ENCODE assay signal across 34 cellular contexts in the genomic region with DNA sequence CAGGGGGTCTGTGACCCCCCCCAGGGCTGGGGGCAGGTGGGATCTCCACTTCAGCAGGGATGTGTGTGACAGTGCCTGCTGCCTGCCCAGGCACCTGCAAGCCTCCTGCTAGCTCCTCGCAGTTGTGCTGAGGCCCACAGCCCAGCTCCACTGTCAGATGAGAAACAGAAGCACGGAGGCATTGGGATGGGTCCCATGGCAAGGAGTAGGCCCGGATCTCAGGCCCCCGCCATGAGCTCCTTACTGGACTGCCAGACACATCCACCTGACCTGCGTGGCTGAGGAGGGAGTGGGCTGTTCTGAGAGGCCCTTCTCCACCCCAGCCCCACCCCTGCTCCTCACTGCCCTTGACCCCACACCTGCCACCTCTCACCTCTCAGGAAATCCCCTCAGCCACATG. TPM values are rescaled to one million over a fixed set of nuclear protein-coding genes. Genes with fewer than 3 reads are reported as not detected.
"Had no signal": no experiment of that assay in that cellular context is flagged by ENCODE, and none has a peak within 500 bp of the region (broad histone marks: within the 10 kb centered on the region; RNA-seq: fewer than 3 reads in every experiment).

No MANE protein-coding gene starts in this region.

- H3K4me3 Mint-ChIP-seq: activated CD4-positive, alpha-beta memory T cell treated with anti-CD3 and anti-CD28 coated beads for 36 hours; activated CD4-positive, alpha-beta T cell treated with anti-CD3 and anti-CD28 coated beads, Interleukin-2, amount 10 ng/mL, durations not matched to agents 24 days and 14 days; activated naive CD8-positive, alpha-beta T cell; activated T-cell treated with anti-CD3 and anti-CD28 coated beads, Interleukin-2, amount 50 U/mL, for 4 hours; activated T-helper 17 cell treated with anti-CD3 and anti-CD28 coated beads, Interleukin-2, amount 50 U/mL, for 72 hours; immature natural killer cell; nephron; stimulated activated naive B cell treated with anti-CD40 and anti-IgM and Interleukin-4, amounts not matched to agents 10 μg/mL and 1 μg/mL and 100 μg/mL, for 72 hours had no signal

- H3K9me3 ChIP-seq: colonic mucosa, heart left ventricle, left lung, pancreas, prostate gland, testis, transverse colon had no signal

- H3K36me3 ChIP-seq: colonic mucosa, pancreas, transverse colon, WERI-Rb-1 had no signal

- H3K9me3 Mint-ChIP-seq: activated CD4-positive, alpha-beta memory T cell treated with anti-CD3 and anti-CD28 coated beads for 36 hours; activated CD4-positive, alpha-beta T cell treated with anti-CD3 and anti-CD28 coated beads, Interleukin-2, amount 10 ng/mL, durations not matched to agents 24 days and 14 days; activated T-cell treated with anti-CD3 and anti-CD28 coated beads, Interleukin-2, amount 50 U/mL, for 4 hours; activated T-helper 17 cell treated with anti-CD3 and anti-CD28 coated beads, Interleukin-2, amount 50 U/mL, for 72 hours; immature natural killer cell; nephron; stimulated activated naive B cell treated with anti-CD40 and anti-IgM and Interleukin-4, amounts not matched to agents 10 μg/mL and 1 μg/mL and 100 μg/mL, for 72 hours had no signal

- H3K27ac Mint-ChIP-seq: activated CD4-positive, alpha-beta memory T cell treated with anti-CD3 and anti-CD28 coated beads for 36 hours; activated CD4-positive, alpha-beta T cell treated with anti-CD3 and anti-CD28 coated beads, Interleukin-2, amount 10 ng/mL, durations not matched to agents 24 days and 14 days; activated naive CD8-positive, alpha-beta T cell; activated T-helper 17 cell treated with anti-CD3 and anti-CD28 coated beads, Interleukin-2, amount 50 U/mL, for 72 hours; nephron had no signal

- H3K4me1 ChIP-seq: colonic mucosa, left lung, pancreas, prostate gland, transverse colon had no signal

- H3K4me3 ChIP-seq: colonic mucosa, heart left ventricle, left lung, lung, pancreas, prostate gland, smooth muscle cell, testis, transverse colon had no signal

- H3K27me3 ChIP-seq: colonic mucosa, heart left ventricle, left lung, pancreas, testis, transverse colon had no signal

- ATAC-seq: activated T-cell treated with anti-CD3 and anti-CD28 coated beads, Interleukin-2, amount 50 U/mL, for 4 hours; activated T-helper 17 cell treated with anti-CD3 and anti-CD28 coated beads, Interleukin-2, amount 50 U/mL, for 72 hours; esophagus mucosa; heart left ventricle; left lung; pancreas; stimulated activated naive B cell treated with anti-CD40 and anti-IgM and Interleukin-4, amounts not matched to agents 10 μg/mL and 1 μg/mL and 100 μg/mL, for 72 hours had no signal

- H3K4me1 Mint-ChIP-seq: activated CD4-positive, alpha-beta T cell treated with anti-CD3 and anti-CD28 coated beads, Interleukin-2, amount 10 ng/mL, durations not matched to agents 24 days and 14 days; activated T-helper 17 cell treated with anti-CD3 and anti-CD28 coated beads, Interleukin-2, amount 50 U/mL, for 72 hours; nephron had no signal

- DNase-seq: activated CD4-positive, alpha-beta memory T cell treated with anti-CD3 and anti-CD28 coated beads for 36 hours; activated CD4-positive, alpha-beta T cell treated with anti-CD3 and anti-CD28 coated beads, Interleukin-2, amount 10 ng/mL, durations not matched to agents 24 days and 14 days; activated CD4-positive, CD25-positive, alpha-beta regulatory T cell treated with anti-CD3 and anti-CD28 coated beads, Interleukin-2, amount 50 U/mL, for 72 hours; activated naive CD4-positive, alpha-beta T cell; activated T-cell treated with anti-CD3 and anti-CD28 coated beads, Interleukin-2, amount 50 U/mL, for 4 hours; anterior cingulate cortex; colonic mucosa; foreskin fibroblast; heart left ventricle; hypothalamus; immature natural killer cell; mesendoderm; retina; stimulated activated CD4-positive, alpha-beta T cell treated with anti-CD3 and anti-CD28 coated beads, Interleukin-15, amount 100 ng/mL, for 24 hours; stimulated activated CD4-positive, alpha-beta T cell treated with anti-CD3 and anti-CD28 coated beads, Interleukin-2, amount 100 ng/mL, for 24 hours; stimulated activated naive B cell treated with anti-CD40 and anti-IgM and Interleukin-4, amounts not matched to agents 10 μg/mL and 1 μg/mL and 100 μg/mL, for 72 hours; testis; transverse colon; WERI-Rb-1 had no signal

- H3K27me3 Mint-ChIP-seq: activated CD4-positive, alpha-beta memory T cell treated with anti-CD3 and anti-CD28 coated beads for 36 hours; activated naive CD8-positive, alpha-beta T cell; activated T-helper 17 cell treated with anti-CD3 and anti-CD28 coated beads, Interleukin-2, amount 50 U/mL, for 72 hours had no signal

- H3K27ac ChIP-seq: colonic mucosa, heart left ventricle, left lung, pancreas, prostate gland, testis, transverse colon, WERI-Rb-1 had no signal

- H3K4me2 ChIP-seq: smooth muscle cell had no signal

RNA-seq across cellular contexts. Expression of a gene that starts 32.7 kb away (rescaled TPM):
- total RNA-seq: activated CD4-positive, alpha-beta memory T cell treated with anti-CD3 and anti-CD28 coated beads for 36 hours; activated CD4-positive, alpha-beta T cell treated with anti-CD3 and anti-CD28 coated beads, Interleukin-2, amount 10 ng/mL, durations not matched to agents 24 days and 14 days; activated CD8-positive, alpha-beta memory T cell treated with anti-CD3 and anti-CD28 coated beads for 36 hours; activated T-cell treated with anti-CD3 and anti-CD28 coated beads, Interleukin-2, amount 50 U/mL, for 4 hours; activated T-helper 17 cell treated with anti-CD3 and anti-CD28 coated beads, Interleukin-2, amount 50 U/mL, for 72 hours; bronchial epithelial cell; colonic mucosa; esophagus mucosa; heart left ventricle; left lung; lung; mucosa of gallbladder; pancreas; prostate gland; smooth muscle cell; T-helper 1 cell treated with Interleukin-12 subunit alpha and Interleukin-12 subunit beta and Interleukin-4 antibody, amounts not matched to agents 30 ng/mL and 1 ng/mL, for 36 hours; testis; transverse colon; urinary bladder had no signal
- polyA plus RNA-seq: adipose tissue, heart left ventricle, immature natural killer cell, lung, pancreas, smooth muscle cell, urinary bladder had no signal
